ENCODE assay signal across 12 cellular contexts in genomic region chr1:22325531-22326371, GRCh38.
"Had no signal": no experiment of that assay in that cellular context is flagged by ENCODE, and none has a peak within 500 bp of the region (broad histone marks: within the 10 kb centered on the region; RNA-seq: fewer than 3 reads in every experiment).

No MANE protein-coding gene starts in this region.

- H3K4me3 Mint-ChIP-seq: activated CD8-positive, alpha-beta T cell treated with anti-CD3 and anti-CD28 coated beads for 36 hours; activated naive CD4-positive, alpha-beta T cell treated with anti-CD3 and anti-CD28 coated beads for 36 hours; activated T-helper 17 cell treated with anti-CD3 and anti-CD28 coated beads, Interleukin-2, amount 50 U/mL, for 72 hours; T-helper 2 cell treated with Interferon-gamma antibody and Interleukin-4, amounts not matched to agents 5 μg/mL and 100 μg/mL, for 36 hours had no signal

- H3K27ac ChIP-seq: cardiac muscle cell, gastroesophageal sphincter, right atrium auricular region, uterus had no signal

- H3K27ac Mint-ChIP-seq: activated CD8-positive, alpha-beta T cell treated with anti-CD3 and anti-CD28 coated beads for 36 hours; activated naive CD4-positive, alpha-beta T cell treated with anti-CD3 and anti-CD28 coated beads for 36 hours; activated T-helper 17 cell treated with anti-CD3 and anti-CD28 coated beads, Interleukin-2, amount 50 U/mL, for 72 hours; T-helper 2 cell treated with Interferon-gamma antibody and Interleukin-4, amounts not matched to agents 5 μg/mL and 100 μg/mL, for 36 hours had no signal

- H3K27me3 Mint-ChIP-seq: activated T-helper 17 cell treated with anti-CD3 and anti-CD28 coated beads, Interleukin-2, amount 50 U/mL, for 72 hours had no signal

- H3K27me3 ChIP-seq: right atrium auricular region, uterus had no signal

- H3K9me3 ChIP-seq: gastroesophageal sphincter, right atrium auricular region, uterus had no signal

- ATAC-seq: activated CD8-positive, alpha-beta T cell treated with anti-CD3 and anti-CD28 coated beads for 36 hours; activated T-helper 17 cell treated with anti-CD3 and anti-CD28 coated beads, Interleukin-2, amount 50 U/mL, for 72 hours; gastroesophageal sphincter had no signal

- H3K4me1 Mint-ChIP-seq: activated T-helper 17 cell treated with anti-CD3 and anti-CD28 coated beads, Interleukin-2, amount 50 U/mL, for 72 hours had no signal

- DNase-seq: activated CD8-positive, alpha-beta T cell treated with anti-CD3 and anti-CD28 coated beads for 36 hours; activated naive CD4-positive, alpha-beta T cell treated with anti-CD3 and anti-CD28 coated beads for 36 hours; activated T-cell treated with anti-CD3 and anti-CD28 coated beads for 4 hours; effector CD8-positive, alpha-beta T cell; SW 1271 had no signal

- H3K4me3 ChIP-seq: cardiac muscle cell, gastroesophageal sphincter, right atrium auricular region, smooth muscle cell, uterus had no signal

- H3K4me1 ChIP-seq: gastroesophageal sphincter, right atrium auricular region, uterus had no signal

- H3K9me3 Mint-ChIP-seq: activated CD8-positive, alpha-beta T cell treated with anti-CD3 and anti-CD28 coated beads for 36 hours; activated naive CD4-positive, alpha-beta T cell treated with anti-CD3 and anti-CD28 coated beads for 36 hours; activated T-helper 17 cell treated with anti-CD3 and anti-CD28 coated beads, Interleukin-2, amount 50 U/mL, for 72 hours; T-helper 2 cell treated with Interferon-gamma antibody and Interleukin-4, amounts not matched to agents 5 μg/mL and 100 μg/mL, for 36 hours had no signal

- H3K36me3 ChIP-seq: cardiac muscle cell, gastroesophageal sphincter, right atrium auricular region, uterus had no signal
